In genomic region chr3:173353137-173353536, GRCh38 we compare ENCODE assay signal across 1 cellular context.
TF ChIP-seq lines count a peak whose summit lies in the region.

No MANE protein-coding gene starts in this region.

TF ChIP-seq in GM23338, 12 proteins besides CTCF, POLR2A, EP300 and RAD21:
- TF ChIP-seq ZNF462 (CRISPR knock-in tag; IDR thresholded peaks at IDR 0.05) = peak; percentile 86
- 0 out of 2 replicates have a peak, but pooled peaks have one; percentile 36 for TF ChIP-seq ETS1 (IDR thresholded peaks at IDR 0.05)
- TF ChIP-seq NANOG (IDR thresholded peaks at IDR 0.05; ENCODE audit: borderline replicate concordance) = peak; percentile 81
- TF ChIP-seq ZNF114 (CRISPR knock-in tag; IDR thresholded peaks at IDR 0.05) = peak; percentile 35; the same call in 1 of the 2 replicates
